In genomic region chr3:16600771-16601538, GRCh38 we compare ENCODE assay signal across 8 cellular contexts. TPM values are rescaled to one million over a fixed set of nuclear protein-coding genes. Genes with fewer than 3 reads are reported as not detected.
DNase-seq lines count a peak whose midpoint lies in the region; ATAC-seq lines count a peak whose summit lies in the region.

No MANE protein-coding gene starts in this region.

- H3K27me3 Mint-ChIP-seq in activated CD4-positive, alpha-beta memory T cell treated with anti-CD3 and anti-CD28 coated beads for 36 hours, result peaks cover 10% of the 10 kb centered on the region

- CTCF ChIA-PET in activated CD4-positive, alpha-beta memory T cell treated with anti-CD3 and anti-CD28 coated beads for 36 hours (lab: Charles Lee), result interaction anchor here (0.8 to 4.7 kb wide), 27 partner anchors 10 to 1241 kb away, joined by 3 to 79 read pairs (median 4); no protein-coding TSS in a partner anchor

- H3K9me3 Mint-ChIP-seq in activated CD4-positive, alpha-beta memory T cell treated with anti-CD3 and anti-CD28 coated beads for 36 hours, result no peaks in the 10 kb centered on the region

- no peak overlapping the region for H3K27ac Mint-ChIP-seq in activated CD4-positive, alpha-beta memory T cell treated with anti-CD3 and anti-CD28 coated beads for 36 hours

- H3K4me1 Mint-ChIP-seq in activated CD4-positive, alpha-beta memory T cell treated with anti-CD3 and anti-CD28 coated beads for 36 hours (ENCODE audit: low read depth), result peaks cover 24% of the 10 kb centered on the region

- DNase-seq in COLO668 (lab: John Stamatoyannopoulos, UW; ENCODE audit: unreplicated experiment), result peak; percentile 73
- DNase-seq in NCI-H526 (lab: John Stamatoyannopoulos, UW), result peak; percentile 32 to 85
- peak; percentile 81 for DNase-seq in activated CD4-positive, alpha-beta memory T cell treated with anti-CD3 and anti-CD28 coated beads for 36 hours
- DNase-seq in effector CD4-positive, alpha-beta T cell, result peak; percentile 84
- peak; percentile 88 to 93 for DNase-seq in lung microvascular endothelial cell (ENCODE audit: low read depth in 2 of 2)
- peak; percentile 47 for DNase-seq in stimulated activated CD8-positive, alpha-beta memory T cell treated with anti-CD3 and anti-CD28 coated beads, Interleukin-12 subunit alpha, Interleukin-12 subunit beta, amount 100 ng/mL, for 24 hours (ENCODE audit: extremely low read depth)

- intact Hi-C loops in activated CD4-positive, alpha-beta memory T cell treated with anti-CD3 and anti-CD28 coated beads for 36 hours (cut with micrococcal nuclease), result loop anchor here (1.0 to 10.0 kb wide), 3 partner anchors 632 to 1244 kb away; no protein-coding TSS in a partner anchor

- POLR2A ChIA-PET in activated CD4-positive, alpha-beta memory T cell treated with anti-CD3 and anti-CD28 coated beads for 36 hours (lab: Charles Lee), result no interaction called here

- no peak overlapping the region for H3K4me3 Mint-ChIP-seq in activated CD4-positive, alpha-beta memory T cell treated with anti-CD3 and anti-CD28 coated beads for 36 hours

- no peaks in the 10 kb centered on the region for H3K36me3 Mint-ChIP-seq in activated CD4-positive, alpha-beta memory T cell treated with anti-CD3 and anti-CD28 coated beads for 36 hours

- ATAC-seq in HG02588 (IDR thresholded peaks at IDR 0.05; ENCODE audit: unreplicated experiment) (peak; percentile 46), HG03571 (IDR thresholded peaks at IDR 0.05; ENCODE audit: unreplicated experiment) (no peak)

RNA-seq across cellular contexts. Expression of gene DAZL, which starts 4.3 kb away (rescaled TPM):
- total RNA-seq in activated CD4-positive, alpha-beta memory T cell treated with anti-CD3 and anti-CD28 coated beads for 36 hours, result not detected
- total RNA-seq in lung microvascular endothelial cell, result not detected in 2 replicates
